In the genomic region with DNA sequence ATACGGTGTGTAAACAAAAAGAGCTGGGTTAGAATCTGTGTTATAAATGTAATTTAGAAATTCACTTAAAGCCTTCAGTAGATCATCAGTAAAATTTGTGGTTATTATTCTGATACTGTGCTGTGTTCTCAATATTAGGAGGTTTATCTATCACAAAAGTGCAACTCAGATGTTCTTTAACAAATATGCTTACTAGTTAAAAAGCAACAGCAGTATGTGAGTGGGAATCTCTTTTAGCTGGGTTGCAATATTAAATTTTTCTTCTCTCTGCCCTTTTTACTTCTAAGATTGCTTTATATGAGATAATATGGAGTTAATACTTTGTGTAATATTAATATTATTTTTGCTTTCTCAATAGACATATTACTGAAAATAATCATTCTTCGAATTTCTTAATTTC, we compare ENCODE assay signal across 15 cellular contexts.
"Had no signal": no experiment of that assay in that cellular context is flagged by ENCODE, and none has a peak within 500 bp of the region (broad histone marks: within the 10 kb centered on the region; RNA-seq: fewer than 3 reads in every experiment).

No MANE protein-coding gene starts in this region.

- DNase-seq: activated CD4-positive, alpha-beta T cell treated with anti-CD3 and anti-CD28 coated beads, Interleukin-2, amount 50 U/mL, for 1 hour; activated CD4-positive, CD25-positive, alpha-beta regulatory T cell treated with anti-CD3 and anti-CD28 coated beads, Interleukin-2, amount 50 U/mL, for 72 hours; activated gamma-delta T cell treated with Interleukin-2 at 50 U/mL for 16 hours; activated naive CD8-positive, alpha-beta T cell treated with anti-CD3 and anti-CD28 coated beads for 36 hours; amygdala; left colon; mucosa of descending colon; posterior cingulate gyrus; spleen; stimulated activated CD4-positive, alpha-beta T cell treated with anti-CD3 and anti-CD28 coated beads, Interleukin-4, amount 100 ng/mL, for 24 hours; stimulated activated naive CD8-positive, alpha-beta T cell treated with anti-CD3 and anti-CD28 coated beads, Interleukin-15, Interleukin-2, amounts not matched to agents 100 U/mL and 50 U/mL, for 24 hours; T-cell; upper lobe of left lung; WERI-Rb-1 had no signal

- H3K27me3 Mint-ChIP-seq: activated naive CD8-positive, alpha-beta T cell treated with anti-CD3 and anti-CD28 coated beads for 36 hours; memory B cell; T-cell had no signal

- H3K27ac Mint-ChIP-seq: activated naive CD8-positive, alpha-beta T cell treated with anti-CD3 and anti-CD28 coated beads for 36 hours; memory B cell had no signal

- ATAC-seq: left colon; mucosa of descending colon; stimulated activated naive CD8-positive, alpha-beta T cell treated with anti-CD3 and anti-CD28 coated beads, Interleukin-15, Interleukin-2, amounts not matched to agents 100 U/mL and 50 U/mL, for 24 hours; T-cell had no signal

- H3K4me3 Mint-ChIP-seq: activated naive CD8-positive, alpha-beta T cell treated with anti-CD3 and anti-CD28 coated beads for 36 hours; memory B cell; T-cell had no signal

- H3K27me3 ChIP-seq: spleen, upper lobe of left lung had no signal

- H3K4me3 ChIP-seq: mucosa of descending colon, spleen, upper lobe of left lung had no signal

- H3K27ac ChIP-seq: upper lobe of left lung, WERI-Rb-1 had no signal

- H3K4me1 ChIP-seq: upper lobe of left lung had no signal
